8 cellular contexts compared by ENCODE assay signal in genomic region chr6:16409531-16410441, GRCh38.
DNase-seq lines count a peak whose midpoint lies in the region; ATAC-seq and TF ChIP-seq lines count a peak whose summit lies in the region.

No MANE protein-coding gene starts in this region.

- H3K27me3 Mint-ChIP-seq in activated naive CD8-positive, alpha-beta T cell treated with anti-CD3 and anti-CD28 coated beads for 36 hours = no peaks in the 10 kb centered on the region

- H3K36me3 Mint-ChIP-seq in activated naive CD8-positive, alpha-beta T cell treated with anti-CD3 and anti-CD28 coated beads for 36 hours = peaks cover 4% of the 10 kb centered on the region

- H3K27ac Mint-ChIP-seq in activated naive CD8-positive, alpha-beta T cell treated with anti-CD3 and anti-CD28 coated beads for 36 hours = no peak overlapping the region

- H3K9me3 ChIP-seq in prostate gland = no peaks in the 10 kb centered on the region

- no peaks in the 10 kb centered on the region for H3K27me3 ChIP-seq in prostate gland (replicated peaks; ENCODE audit: insufficient read depth)

- 51% methylated on average over 19 of the region's 19 CpGs for WGBS in prostate gland

- peak; percentile 74 for DNase-seq in EH (ENCODE audit: low read depth)
- DNase-seq in SHP77 (lab: John Stamatoyannopoulos, UW) = peak; percentile 15 to 30
- peak; percentile 31 for DNase-seq in activated naive CD8-positive, alpha-beta T cell treated with anti-CD3 and anti-CD28 coated beads for 36 hours
- peak; percentile 71 for DNase-seq in Right ventricle myocardium superior
- DNase-seq in prostate gland (ENCODE audit: low spot score) = peak; percentile 48
- DNase-seq in NCI-H345 treated with DMSO at 0.1 percent for 48 hours (lab: John Stamatoyannopoulos, UW; ENCODE audit: unreplicated experiment) = no peak

- no peaks in the 10 kb centered on the region for H3K9me3 Mint-ChIP-seq in activated naive CD8-positive, alpha-beta T cell treated with anti-CD3 and anti-CD28 coated beads for 36 hours

- H3K4me1 ChIP-seq in prostate gland (replicated peaks) = peaks cover 1% of the 10 kb centered on the region

- peaks cover 25% of the 10 kb centered on the region for H3K4me1 Mint-ChIP-seq in activated naive CD8-positive, alpha-beta T cell treated with anti-CD3 and anti-CD28 coated beads for 36 hours

- ATAC-seq in HG03280 (IDR thresholded peaks at IDR 0.05; ENCODE audit: unreplicated experiment) = peak; percentile 47
- peak; percentile 81 for ATAC-seq in Right ventricle myocardium superior (ENCODE audit: poor library complexity)
- ATAC-seq in HG03135 (IDR thresholded peaks at IDR 0.05; ENCODE audit: unreplicated experiment) = no peak

- peak; percentile 10 to 71 (median 54) for TF ChIP-seq CTCF in prostate gland (IDR thresholded peaks at IDR 0.05)

- no peak for TF ChIP-seq POLR2A in prostate gland (IDR thresholded peaks at IDR 0.05)

- no peak overlapping the region for H3K4me3 ChIP-seq in prostate gland

- H3K27ac ChIP-seq in prostate gland = no peak overlapping the region

- H3K36me3 ChIP-seq in prostate gland = no peaks in the 10 kb centered on the region

- no peak overlapping the region for H3K4me3 Mint-ChIP-seq in activated naive CD8-positive, alpha-beta T cell treated with anti-CD3 and anti-CD28 coated beads for 36 hours

- intact Hi-C loops in Right ventricle myocardium superior (cut with DNase I) (loop anchor here (2.0 kb wide), 1 partner anchor 77 kb away; no protein-coding TSS in a partner anchor), prostate gland (cut with DNase I) (loop anchor here (10.0 kb wide), 2 partner anchors 355 to 675 kb away; partner anchors contain the start of gene ATXN1)
